Comparison of ENCODE assay signal across 1 cellular context in the genomic region with DNA sequence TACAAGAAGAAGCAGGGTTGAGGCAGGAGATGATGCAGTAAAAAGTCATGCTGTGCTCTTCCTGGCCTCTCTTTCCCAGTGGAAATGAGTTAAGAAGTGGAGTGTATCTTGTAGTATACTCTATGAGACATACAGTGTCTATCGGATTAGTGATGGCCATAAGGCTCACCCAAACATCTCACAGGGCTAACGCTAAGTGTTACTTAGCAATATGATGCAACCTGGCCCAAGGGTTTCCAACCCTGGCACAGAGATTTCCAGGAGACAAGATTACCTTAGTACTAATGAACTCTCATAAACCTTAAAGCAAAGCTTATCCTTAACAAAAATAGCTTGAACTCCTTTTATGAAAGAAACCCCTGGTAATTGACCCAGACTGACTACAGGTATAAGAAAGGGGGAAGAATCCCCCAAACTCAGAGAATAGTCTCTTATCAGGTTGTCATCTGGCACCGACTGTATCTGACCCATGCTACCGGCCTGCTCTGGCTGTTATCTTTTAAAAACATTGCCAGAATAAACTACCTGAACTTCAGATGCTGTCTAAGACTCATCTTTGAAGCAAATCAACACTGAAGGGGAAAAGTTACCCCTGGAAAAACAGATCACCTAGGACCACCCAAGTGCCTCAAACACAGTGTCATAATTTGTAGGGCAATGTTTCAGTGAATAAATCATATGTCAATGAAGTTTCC.
TF ChIP-seq lines count a peak whose summit lies in the region.

No MANE protein-coding gene starts in this region.

TF ChIP-seq in K562, 482 proteins besides CTCF, POLR2A, EP300 and RAD21 (continued from another document):
- TF ChIP-seq ATF3 (IDR thresholded peaks at IDR 0.05) (peak; percentile 75), ATF3 (CRISPR knock-in tag; conservative IDR thresholded peaks at IDR 0.05) (no peak), RCOR1 (IDR thresholded peaks at IDR 0.05; ENCODE audit: borderline replicate concordance in 1 of 2, low read depth in 2 of 2, low read length in 2 of 2) (peak in 1 of 2 experiments; percentile 23; a peak in 1 of 4 replicates), SIN3A (IDR thresholded peaks at IDR 0.05; ENCODE audit: borderline replicate concordance in 2 of 2, control insufficient read depth in 1 of 2, low read depth in 2 of 2, low read length in 2 of 2) (no peak), SMARCA4 (IDR thresholded peaks at IDR 0.05) (no peak), MYC (IDR thresholded peaks at IDR 0.05; ENCODE audit: low read depth, low read length) (0 out of 2 replicates have a peak, but pooled peaks have one; percentile 23), MYC (CRISPR knock-in tag; IDR thresholded peaks at IDR 0.05; ENCODE audit: borderline replicate concordance, low read depth) (no peak), CEBPG (CRISPR knock-in tag; IDR thresholded peaks at IDR 0.05) (peak; percentile 69; the same call in 1 of the 2 replicates), CEBPG (tag; conservative IDR thresholded peaks at IDR 0.05 in 1 of 2, IDR thresholded peaks at IDR 0.05 in 1 of 2) (peak; percentile 58 to 80), SMARCE1 (IDR thresholded peaks at IDR 0.05) (0 out of 2 replicates have a peak, but pooled peaks have one; percentile 12), BRF1 (IDR thresholded peaks at IDR 0.05; ENCODE audit: borderline replicate concordance, extremely low read depth, insufficient read length) (no peak), LARP7 (IDR thresholded peaks at IDR 0.05) (no peak), CEBPB (tag; IDR thresholded peaks at IDR 0.05) (peak; percentile 27; the same call in 1 of the 2 replicates), NR4A1 (CRISPR knock-in tag; IDR thresholded peaks at IDR 0.05) (no peak), NR4A1 (tag; IDR thresholded peaks at IDR 0.05) (no peak), NCOR1 (IDR thresholded peaks at IDR 0.05) (0 out of 2 replicates have a peak, but pooled peaks have one; percentile 10)
- TF ChIP-seq, protein P1, sequence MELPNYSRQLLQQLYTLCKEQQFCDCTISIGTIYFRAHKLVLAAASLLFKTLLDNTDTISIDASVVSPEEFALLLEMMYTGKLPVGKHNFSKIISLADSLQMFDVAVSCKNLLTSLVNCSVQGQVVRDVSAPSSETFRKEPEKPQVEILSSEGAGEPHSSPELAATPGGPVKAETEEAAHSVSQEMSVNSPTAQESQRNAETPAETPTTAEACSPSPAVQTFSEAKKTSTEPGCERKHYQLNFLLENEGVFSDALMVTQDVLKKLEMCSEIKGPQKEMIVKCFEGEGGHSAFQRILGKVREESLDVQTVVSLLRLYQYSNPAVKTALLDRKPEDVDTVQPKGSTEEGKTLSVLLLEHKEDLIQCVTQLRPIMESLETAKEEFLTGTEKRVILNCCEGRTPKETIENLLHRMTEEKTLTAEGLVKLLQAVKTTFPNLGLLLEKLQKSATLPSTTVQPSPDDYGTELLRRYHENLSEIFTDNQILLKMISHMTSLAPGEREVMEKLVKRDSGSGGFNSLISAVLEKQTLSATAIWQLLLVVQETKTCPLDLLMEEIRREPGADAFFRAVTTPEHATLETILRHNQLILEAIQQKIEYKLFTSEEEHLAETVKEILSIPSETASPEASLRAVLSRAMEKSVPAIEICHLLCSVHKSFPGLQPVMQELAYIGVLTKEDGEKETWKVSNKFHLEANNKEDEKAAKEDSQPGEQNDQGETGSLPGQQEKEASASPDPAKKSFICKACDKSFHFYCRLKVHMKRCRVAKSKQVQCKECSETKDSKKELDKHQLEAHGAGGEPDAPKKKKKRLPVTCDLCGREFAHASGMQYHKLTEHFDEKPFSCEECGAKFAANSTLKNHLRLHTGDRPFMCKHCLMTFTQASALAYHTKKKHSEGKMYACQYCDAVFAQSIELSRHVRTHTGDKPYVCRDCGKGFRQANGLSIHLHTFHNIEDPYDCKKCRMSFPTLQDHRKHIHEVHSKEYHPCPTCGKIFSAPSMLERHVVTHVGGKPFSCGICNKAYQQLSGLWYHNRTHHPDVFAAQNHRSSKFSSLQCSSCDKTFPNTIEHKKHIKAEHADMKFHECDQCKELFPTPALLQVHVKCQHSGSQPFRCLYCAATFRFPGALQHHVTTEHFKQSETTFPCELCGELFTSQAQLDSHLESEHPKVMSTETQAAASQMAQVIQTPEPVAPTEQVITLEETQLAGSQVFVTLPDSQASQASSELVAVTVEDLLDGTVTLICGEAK (IDR thresholded peaks at IDR 0.05): no peak
- TF ChIP-seq, protein P1 (CRISPR knock-in tag; IDR thresholded peaks at IDR 0.05): no peak
